12 cellular contexts compared by ENCODE assay signal in the genomic region with DNA sequence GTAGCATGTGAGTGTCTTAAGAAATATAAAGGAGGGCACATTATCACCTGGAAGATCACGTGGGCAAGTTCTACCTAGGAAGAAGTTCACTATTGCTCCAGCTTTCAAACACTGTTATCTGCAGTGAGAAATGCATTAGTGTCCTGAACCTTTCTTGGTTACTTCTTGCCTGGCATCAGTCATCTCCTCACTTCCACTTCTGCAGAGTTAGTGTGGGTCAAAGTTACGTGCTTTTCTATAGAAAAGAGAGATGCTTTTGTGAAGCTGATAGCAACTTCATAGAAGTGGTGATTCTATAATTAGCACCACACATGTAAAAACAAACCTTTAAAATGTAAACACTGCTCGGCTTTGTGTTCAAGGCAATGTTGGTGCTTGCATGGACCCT. TPM values are rescaled to one million over a fixed set of nuclear protein-coding genes. Genes with fewer than 3 reads are reported as not detected.
DNase-seq lines count a peak whose midpoint lies in the region; ATAC-seq, FAIRE-seq and TF ChIP-seq lines count a peak whose summit lies in the region.
"Had no signal": no experiment of that assay in that cellular context is flagged by ENCODE, and none has a peak within 500 bp of the region (broad histone marks: within the 10 kb centered on the region; RNA-seq: fewer than 3 reads in every experiment).

No MANE protein-coding gene starts in this region.

- no peaks in the 10 kb centered on the region for H3K9me3 Mint-ChIP-seq in central memory CD8-positive, alpha-beta T cell
- H3K9me3 Mint-ChIP-seq in natural killer cell: no peaks in the 10 kb centered on the region
- H3K9me3 Mint-ChIP-seq: dendritic cell treated with granulocyte-macrophage colony-stimulating factor and Interleukin-4, amounts not matched to agents 40 ng/mL and 50 ng/mL, for 4 days had no signal

- peak overlapping the region; percentile 22 for H3K27ac Mint-ChIP-seq in central memory CD8-positive, alpha-beta T cell (ENCODE audit: low read depth)
- H3K27ac Mint-ChIP-seq in natural killer cell: peak overlapping the region; percentile 73 to 83
- H3K27ac Mint-ChIP-seq: dendritic cell treated with granulocyte-macrophage colony-stimulating factor and Interleukin-4, amounts not matched to agents 40 ng/mL and 50 ng/mL, for 4 days had no signal

- H3K36me3 ChIP-seq in left ventricle myocardium inferior: peaks cover 11% of the 10 kb centered on the region
- H3K36me3 ChIP-seq in upper lobe of left lung: peaks cover 0 to 18% (median 5%) of the 10 kb centered on the region in 4 donors

- WGBS in upper lobe of left lung, 2 donors: 66 to 69% methylated on average over 3 of the region's 3 CpGs

- no peak for TF ChIP-seq POLR2A in upper lobe of left lung (IDR thresholded peaks at IDR 0.05)

- no peaks in the 10 kb centered on the region for H3K27me3 Mint-ChIP-seq in central memory CD8-positive, alpha-beta T cell
- H3K27me3 Mint-ChIP-seq in natural killer cell (ENCODE audit: low read depth in 2 of 2): no peaks in the 10 kb centered on the region
- H3K27me3 Mint-ChIP-seq: dendritic cell treated with granulocyte-macrophage colony-stimulating factor and Interleukin-4, amounts not matched to agents 40 ng/mL and 50 ng/mL, for 4 days had no signal

- intact Hi-C loops in left ventricle myocardium inferior (cut with micrococcal nuclease): no loop called here
- intact Hi-C loops in left ventricle myocardium superior (cut with micrococcal nuclease): no loop called here
- intact Hi-C loops in natural killer cell (cut with micrococcal nuclease): loop anchor here (10.0 kb wide), 1 partner anchor 74 kb away; no protein-coding TSS in a partner anchor

- no peak overlapping the region for H3K4me3 Mint-ChIP-seq in central memory CD8-positive, alpha-beta T cell
- peak overlapping the region; percentile 1 for H3K4me3 Mint-ChIP-seq in natural killer cell
- H3K4me3 Mint-ChIP-seq: dendritic cell treated with granulocyte-macrophage colony-stimulating factor and Interleukin-4, amounts not matched to agents 40 ng/mL and 50 ng/mL, for 4 days had no signal

- no peaks in the 10 kb centered on the region for H3K27me3 ChIP-seq in left ventricle myocardium inferior (ENCODE audit: low read depth)
- no peaks in the 10 kb centered on the region for H3K27me3 ChIP-seq in upper lobe of left lung
- H3K27me3 ChIP-seq: BLaER1 had no signal

- H3K36me3 Mint-ChIP-seq in central memory CD8-positive, alpha-beta T cell (ENCODE audit: insufficient read depth): peaks cover 13% of the 10 kb centered on the region
- H3K36me3 Mint-ChIP-seq in natural killer cell: peaks cover 8% of the 10 kb centered on the region

- H3K4me1 ChIP-seq in left ventricle myocardium inferior (peaks cover 66% of the 10 kb centered on the region), upper lobe of left lung (peaks cover 34 to 52% (median 40%) of the 10 kb centered on the region in 4 donors)

- H3K27ac ChIP-seq in left ventricle myocardium inferior (replicated peaks) (peak overlapping the region; percentile 87), upper lobe of left lung (peak overlapping the region; percentile 0 to 83 (median 66))
- H3K27ac ChIP-seq: BLaER1 had no signal

- H3K9me3 ChIP-seq in left ventricle myocardium inferior (replicated peaks) (no peaks in the 10 kb centered on the region), upper lobe of left lung (no peaks in the 10 kb centered on the region)

- FAIRE-seq in urothelium cell line (lab: Jason Lieb, UNC): no peak

- DNase-seq in left ventricle myocardium inferior (no peak), left ventricle myocardium superior (no peak), natural killer cell (no peak), upper lobe of left lung (no peak), urothelium cell line (ENCODE audit: low spot score) (no peak), hepatic stellate cell (ENCODE audit: low spot score) (no peak), NCI-H748 (lab: John Stamatoyannopoulos, UW; ENCODE audit: unreplicated experiment) (no peak)
- no peak for DNase-seq in central memory CD8-positive, alpha-beta T cell (ENCODE audit: low spot score in 2 of 2)
- DNase-seq: activated CD4-positive, CD25-positive, alpha-beta regulatory T cell treated with anti-CD3 and anti-CD28 coated beads, Interleukin-2, amount 50 U/mL, for 72 hours; stimulated activated CD4-positive, alpha-beta T cell treated with anti-CD3 and anti-CD28 coated beads, Interleukin-4, amount 100 ng/mL, for 24 hours had no signal

- TF ChIP-seq EP300 in upper lobe of left lung (IDR thresholded peaks at IDR 0.05): no peak

- no peak for TF ChIP-seq CTCF in left ventricle myocardium inferior (IDR thresholded peaks at IDR 0.05; ENCODE audit: borderline replicate concordance)
- no peak for TF ChIP-seq CTCF in natural killer cell (IDR thresholded peaks at IDR 0.05)
- no peak for TF ChIP-seq CTCF in upper lobe of left lung (IDR thresholded peaks at IDR 0.05)

- no peak overlapping the region for H3K4me3 ChIP-seq in left ventricle myocardium inferior
- H3K4me3 ChIP-seq in upper lobe of left lung: no peak overlapping the region
- H3K4me3 ChIP-seq: BLaER1 had no signal

- peaks cover 79% of the 10 kb centered on the region for H3K4me1 Mint-ChIP-seq in central memory CD8-positive, alpha-beta T cell
- peaks cover 84% of the 10 kb centered on the region in 2 donors for H3K4me1 Mint-ChIP-seq in natural killer cell

- ATAC-seq in left ventricle myocardium superior (no peak), natural killer cell (no peak), upper lobe of left lung (ENCODE audit: low FRiP score in 2 of 2) (no peak)
- no peak for ATAC-seq in central memory CD8-positive, alpha-beta T cell (replicated peaks; ENCODE audit: extremely low read depth, poor library complexity, severe bottlenecking)

RNA-seq across cellular contexts. Expression of gene MRPS6, which starts 57.2 kb away (rescaled TPM):
- total RNA-seq in left ventricle myocardium inferior (61.9 TPM), left ventricle myocardium superior (63.0 TPM), natural killer cell (10 to 100 TPM; 42.7 to 54.5 (median 44.3) TPM), upper lobe of left lung (10 to 100 TPM; 25.0 to 54.6 (median 41.6) TPM)

RNA-seq across cellular contexts. Expression of gene SLC5A3, which starts 57.2 kb away (rescaled TPM):
- 4.7 TPM for total RNA-seq in left ventricle myocardium inferior
- total RNA-seq in left ventricle myocardium superior: 4.3 TPM
- 10 to 100 TPM; 14.5 to 25.1 (median 17.9) TPM for total RNA-seq in natural killer cell
- total RNA-seq in upper lobe of left lung: 10 to 100 TPM; 12.1 to 40.8 (median 13.7) TPM
